In genomic region chr6:13523826-13524622, GRCh38 we compare ENCODE assay signal across 18 cellular contexts. TPM values are rescaled to one million over a fixed set of nuclear protein-coding genes. Genes with fewer than 3 reads are reported as not detected.
DNase-seq lines count a peak whose midpoint lies in the region; ATAC-seq, FAIRE-seq and TF ChIP-seq lines count a peak whose summit lies in the region.
"Had no signal": no experiment of that assay in that cellular context is flagged by ENCODE, and none has a peak within 500 bp of the region (broad histone marks: within the 10 kb centered on the region; RNA-seq: fewer than 3 reads in every experiment).

No MANE protein-coding gene starts in this region.

- H3K27ac Mint-ChIP-seq in WTC11 (peak overlapping the region; percentile 48; the same call in 1 of the 2 replicates), naive B cell (peak overlapping the region in 5 of 6 donors; percentile 20 to 80 (median 64))

- no peak overlapping the region for H3K4me3 Mint-ChIP-seq in WTC11
- peak overlapping the region in 4 of 8 donors; percentile 8 to 61 (median 38) for H3K4me3 Mint-ChIP-seq in naive B cell

- H3K4me1 ChIP-seq in BLaER1 (peaks cover 62% of the 10 kb centered on the region), kidney (ENCODE audit: control insufficient read depth in 1 of 2, insufficient read depth in 1 of 2, low read depth in 1 of 2, low read length in 2 of 2) (no peaks in the 10 kb centered on the region)
- H3K4me1 ChIP-seq: Caco-2 had no signal

- POLR2A ChIA-PET in WTC11 (lab: Charles Lee) = interaction anchor here (0.6 kb wide), 1 partner anchor 359 kb away, joined by 4 read pairs; no protein-coding TSS in a partner anchor

- CTCF ChIA-PET in WTC11 (lab: Charles Lee) = interaction anchor here (0.6 to 0.7 kb wide), 2 partner anchors 38 to 51 kb away, joined by 3 read pairs; no protein-coding TSS in a partner anchor

- H3K36me3 Mint-ChIP-seq in WTC11 = no peaks in the 10 kb centered on the region
- H3K36me3 Mint-ChIP-seq in naive B cell = no peaks in the 10 kb centered on the region

- no peaks in the 10 kb centered on the region for H3K27me3 Mint-ChIP-seq in WTC11 (ENCODE audit: low read depth)
- H3K27me3 Mint-ChIP-seq in naive B cell = no peaks in the 10 kb centered on the region

- ATAC-seq in WTC11 = no peak
- no peak for ATAC-seq in naive B cell (ENCODE audit: low read depth in 2 of 2)
- no peak for ATAC-seq in GM21447 (IDR thresholded peaks at IDR 0.05; ENCODE audit: unreplicated experiment)
- ATAC-seq: left lung had no signal

- intact Hi-C loops in kidney (cut with DNase I) = no loop called here

- FAIRE-seq in kidney (lab: Jason Lieb, UNC) = no peak
- FAIRE-seq: endometrium, H54, HTR-8/SVneo had no signal

- H3K4me2 ChIP-seq in BLaER1 = peak overlapping the region; percentile 72

- H4K20me1 ChIP-seq in BLaER1 = no peaks in the 10 kb centered on the region

- H3K9me3 Mint-ChIP-seq in WTC11 (peaks cover 9% of the 10 kb centered on the region), naive B cell (no peaks in the 10 kb centered on the region)

- H3K9me3 ChIP-seq in BLaER1 = peaks cover 5% of the 10 kb centered on the region; the same call in 1 of the 2 replicates
- H3K9me3 ChIP-seq in kidney (ENCODE audit: control insufficient read depth in 1 of 2, low read length in 2 of 2) = no peaks in the 10 kb centered on the region
- H3K9me3 ChIP-seq: Caco-2, left lung had no signal

- no peaks in the 10 kb centered on the region for H3K27me3 ChIP-seq in BLaER1
- H3K27me3 ChIP-seq: left lung had no signal

- H3K4me1 Mint-ChIP-seq in WTC11 (peaks cover 4% of the 10 kb centered on the region), naive B cell (peaks cover 26 to 46% (median 43%) of the 10 kb centered on the region in 3 donors)

- H3K36me3 ChIP-seq in BLaER1 (no peaks in the 10 kb centered on the region), kidney (ENCODE audit: control insufficient read depth in 1 of 2, insufficient read depth in 2 of 2, low read length in 2 of 2) (no peaks in the 10 kb centered on the region)
- H3K36me3 ChIP-seq: left lung had no signal

- H3K4me3 ChIP-seq in BLaER1 (no peak overlapping the region), kidney (ENCODE audit: low read length in 2 of 2) (no peak overlapping the region)
- H3K4me3 ChIP-seq: left lung had no signal

- TF ChIP-seq CTCF in WTC11 (IDR thresholded peaks at IDR 0.05) (no peak), kidney (IDR thresholded peaks at IDR 0.05; ENCODE audit: borderline replicate concordance, extremely low read depth, insufficient read depth) (no peak)

- DNase-seq in M059J (ENCODE audit: low read depth) = peak; percentile 44
- no peak for DNase-seq in WTC11 (ENCODE audit: low spot score)
- no peak for DNase-seq in naive B cell
- DNase-seq in RKO (ENCODE audit: low spot score) = no peak
- no peak for DNase-seq in kidney
- DNase-seq in globus pallidus (ENCODE audit: low spot score) = no peak
- DNase-seq: activated CD4-positive, alpha-beta T cell treated with anti-CD3 and anti-CD28 coated beads for 1 hour; activated gamma-delta T cell; Caco-2; left lung; NCI-H187; NCI-H748 treated with DMSO at 0.1 percent for 48 hours; T-helper 2 cell had no signal

- H3K9ac ChIP-seq in BLaER1 = peak overlapping the region; percentile 31
- H3K9ac ChIP-seq in kidney (ENCODE audit: low read length in 2 of 2) = no peak overlapping the region

- H3K27ac ChIP-seq in BLaER1 (peak overlapping the region; percentile 85), kidney (ENCODE audit: low read depth in 2 of 2, low read length in 2 of 2) (no peak overlapping the region)
- H3K27ac ChIP-seq: left lung had no signal

TF ChIP-seq in WTC11, 78 proteins besides CTCF, POLR2A, EP300 and RAD21:
- no peak for TF ChIP-seq ZBTB21 (CRISPR knock-in tag; IDR thresholded peaks at IDR 0.05; ENCODE audit: borderline replicate concordance)
- TF ChIP-seq ZSCAN18 (CRISPR knock-in tag; IDR thresholded peaks at IDR 0.05) = no peak
- TF ChIP-seq ZNF263 (CRISPR knock-in tag; IDR thresholded peaks at IDR 0.05; ENCODE audit: low read depth) = no peak

RNA-seq across cellular contexts. Expression of gene GFOD1, which starts 36.6 kb away (rescaled TPM):
- total RNA-seq in M059J (2014; rRNA removed; shearing (Covaris generic)) = 4.3 and 4.7 TPM in 2 replicates
- total RNA-seq in WTC11 (2021) (5.2 to 8.5 TPM (median 5.8 TPM) in 3 replicates), kidney (14.6 TPM)
- polyA plus RNA-seq in naive B cell (ENCODE audit: low read depth in 6 of 6) (10 to 100 TPM in 1 of 6 donors, 1 to 10 TPM in 5; 2.9 to 10.7 (median 5.4) TPM), kidney (ENCODE audit: insufficient read depth, low read depth, low replicate concordance) (2.1 TPM)

RNA-seq across cellular contexts. Expression of gene SIRT5, which starts 50.4 kb away (rescaled TPM):
- total RNA-seq in M059J (2014; rRNA removed; shearing (Covaris generic)) = 15.0 and 27.1 TPM in 2 replicates
- total RNA-seq in WTC11 (2021) (11.8 to 16.3 TPM (median 15.5 TPM) in 3 replicates), kidney (12.0 TPM)
- polyA plus RNA-seq in naive B cell (ENCODE audit: low read depth in 6 of 6) (10 to 100 TPM; 10.4 to 14.7 (median 11.5) TPM), kidney (ENCODE audit: insufficient read depth, low read depth, low replicate concordance) (16.8 TPM)
